Comparison of ENCODE assay signal across 2 cellular contexts in genomic region chr5:180116441-180117377, GRCh38.
A peak's percentile ranks its signal among the peaks of the same experiment; 100 is the strongest.
TF ChIP-seq lines count a peak whose summit lies in the region.

No MANE protein-coding gene starts in this region.

TF ChIP-seq in A549, 52 proteins besides CTCF, POLR2A, EP300 and RAD21:
- TF ChIP-seq ZNF302 (CRISPR knock-in tag; IDR thresholded peaks at IDR 0.05) (no peak), NR3C1 (IDR thresholded peaks at IDR 0.05) (no peak), NPAS2 (CRISPR knock-in tag; IDR thresholded peaks at IDR 0.05; ENCODE audit: borderline replicate concordance) (no peak), MYC (IDR thresholded peaks at IDR 0.05; ENCODE audit: borderline replicate concordance, low read length) (no peak), USF2 (IDR thresholded peaks at IDR 0.05) (no peak), SMC3 (IDR thresholded peaks at IDR 0.05) (peak; percentile 38; the same call in 2 of the 3 replicates), ESRRA (IDR thresholded peaks at IDR 0.05; ENCODE audit: borderline replicate concordance, low read length) (no peak)

TF ChIP-seq in HepG2, 621 proteins besides CTCF, POLR2A, EP300 and RAD21 (continues in another document):
- TF ChIP-seq SIX4 (CRISPR knock-in tag; IDR thresholded peaks at IDR 0.05) (no peak), GLI4 (CRISPR knock-in tag; IDR thresholded peaks at IDR 0.05; ENCODE audit: borderline replicate concordance) (no peak), WIZ (CRISPR knock-in tag; IDR thresholded peaks at IDR 0.05) (no peak), ZNF891 (CRISPR knock-in tag; IDR thresholded peaks at IDR 0.05) (0 out of 2 replicates have a peak, but pooled peaks have one; percentile 28), KLF15 (CRISPR knock-in tag; IDR thresholded peaks at IDR 0.05; ENCODE audit: borderline replicate concordance) (no peak), ZNF432 (CRISPR knock-in tag; IDR thresholded peaks at IDR 0.05; ENCODE audit: borderline replicate concordance) (no peak), STAG1 (CRISPR knock-in tag; IDR thresholded peaks at IDR 0.05) (peak; percentile 54), EHMT2 (IDR thresholded peaks at IDR 0.05; ENCODE audit: borderline replicate concordance, low read depth, low read length) (no peak), ARNTL (CRISPR knock-in tag; IDR thresholded peaks at IDR 0.05) (no peak), ZBTB44 (CRISPR knock-in tag; IDR thresholded peaks at IDR 0.05) (no peak), ZNF513 (CRISPR knock-in tag; conservative IDR thresholded peaks at IDR 0.05) (no peak), HNRNPK (IDR thresholded peaks at IDR 0.05; ENCODE audit: low read depth, low read length, poor library complexity, severe bottlenecking) (no peak), BRCA1 (CRISPR knock-in tag; IDR thresholded peaks at IDR 0.05) (no peak), RFX5 (IDR thresholded peaks at IDR 0.05; ENCODE audit: low read depth, low read length) (no peak), ZNF883 (CRISPR knock-in tag; IDR thresholded peaks at IDR 0.05; ENCODE audit: not compliant biosample characterization) (no peak), ZNF484 (CRISPR knock-in tag; IDR thresholded peaks at IDR 0.05; ENCODE audit: borderline replicate concordance, low read depth) (no peak), HMG20B (CRISPR knock-in tag; conservative IDR thresholded peaks at IDR 0.05) (no peak), ZFP36L1 (CRISPR knock-in tag; IDR thresholded peaks at IDR 0.05) (no peak), ZNF616 (CRISPR knock-in tag; IDR thresholded peaks at IDR 0.05; ENCODE audit: low read depth) (no peak), ZBTB43 (CRISPR knock-in tag; conservative IDR thresholded peaks at IDR 0.05) (no peak), NFRKB (IDR thresholded peaks at IDR 0.05) (no peak), XRCC5 (optimal IDR thresholded peaks at IDR 0.05; ENCODE audit: low read length) (peak; percentile 30), ZNF414 (CRISPR knock-in tag; IDR thresholded peaks at IDR 0.05) (no peak), TEAD3 (CRISPR knock-in tag; optimal IDR thresholded peaks at IDR 0.05; ENCODE audit: borderline replicate concordance) (peak; percentile 32), ATRX (CRISPR knock-in tag; IDR thresholded peaks at IDR 0.05; ENCODE audit: borderline replicate concordance) (no peak), MIXL1 (CRISPR knock-in tag; IDR thresholded peaks at IDR 0.05) (no peak), ZXDC (CRISPR knock-in tag; IDR thresholded peaks at IDR 0.05) (no peak), POLR2AphosphoS5 (IDR thresholded peaks at IDR 0.05; ENCODE audit: low read depth, low read length) (no peak), ZMYM4 (CRISPR knock-in tag; IDR thresholded peaks at IDR 0.05) (no peak), NFYB (CRISPR knock-in tag; IDR thresholded peaks at IDR 0.05) (no peak), SMC3 (IDR thresholded peaks at IDR 0.05; ENCODE audit: low read length) (peak; percentile 19; the same call in 1 of the 2 replicates), HMGXB4 (CRISPR knock-in tag; IDR thresholded peaks at IDR 0.05; ENCODE audit: borderline replicate concordance in 1 of 2, low read depth in 1 of 2) (no peak), MTF2 (CRISPR knock-in tag; IDR thresholded peaks at IDR 0.05; ENCODE audit: borderline replicate concordance) (no peak), CCAR2 (optimal IDR thresholded peaks at IDR 0.05; ENCODE audit: low read depth, low read length) (no peak), NR2F6 (IDR thresholded peaks at IDR 0.05) (no peak), NR2F6 (CRISPR knock-in tag; IDR thresholded peaks at IDR 0.05) (no peak), ZNF407 (CRISPR knock-in tag; IDR thresholded peaks at IDR 0.05; ENCODE audit: not compliant biosample characterization) (no peak), CBX5 (CRISPR knock-in tag; IDR thresholded peaks at IDR 0.05; ENCODE audit: borderline replicate concordance) (0 out of 2 replicates have a peak, but pooled peaks have one; percentile 20), ZNF574 (CRISPR knock-in tag; IDR thresholded peaks at IDR 0.05) (peak; percentile 36; the same call in 1 of the 2 replicates), KMT2B (CRISPR knock-in tag; IDR thresholded peaks at IDR 0.05) (no peak)
